23 cellular contexts compared by ENCODE assay signal in the genomic region with DNA sequence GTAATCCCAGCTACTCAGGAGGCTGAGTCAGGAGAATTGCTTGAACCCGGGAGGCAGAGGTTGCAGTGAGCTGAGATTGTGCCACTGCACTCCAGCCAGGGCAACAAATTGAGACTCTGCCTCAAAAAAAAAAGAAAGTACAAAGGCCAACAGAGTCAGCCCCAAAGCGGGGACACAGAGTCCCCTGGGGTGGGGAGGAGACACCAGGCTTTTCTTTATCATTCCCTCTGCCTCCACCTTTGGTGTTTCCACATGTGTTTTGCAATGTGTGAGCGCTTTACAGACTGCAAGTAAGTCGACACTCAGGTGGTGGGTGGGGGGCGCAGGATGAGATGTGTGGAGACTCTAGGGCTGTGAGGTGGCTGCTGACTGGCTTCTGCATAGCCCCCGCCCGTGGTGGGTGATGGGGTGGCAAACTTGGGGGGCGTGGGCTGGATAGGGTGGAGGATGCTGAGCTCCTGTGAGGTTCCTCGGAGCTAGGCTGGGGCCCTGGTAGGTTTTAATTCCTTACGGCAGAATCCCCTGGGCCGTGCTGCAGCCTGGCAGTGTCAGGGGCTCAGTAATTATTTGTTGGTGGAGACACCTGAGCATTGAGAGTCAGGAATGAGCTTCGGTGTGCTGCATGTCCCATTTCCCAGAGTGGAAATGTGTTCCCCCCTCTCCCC.
DNase-seq lines count a peak whose midpoint lies in the region; ATAC-seq and TF ChIP-seq lines count a peak whose summit lies in the region.
"Had no signal": no experiment of that assay in that cellular context is flagged by ENCODE, and none has a peak within 500 bp of the region (broad histone marks: within the 10 kb centered on the region; RNA-seq: fewer than 3 reads in every experiment).

No MANE protein-coding gene starts in this region.

- H3K27me3 ChIP-seq in neuronal stem cell (ENCODE audit: control insufficient read depth in 3 of 3, insufficient read depth in 3 of 3, low read depth in 1 of 3, low read length in 3 of 3) (no peaks in the 10 kb centered on the region), hepatocyte (no peaks in the 10 kb centered on the region)
- H3K27me3 ChIP-seq: MG63, SJSA1 had no signal

- H2AFZ ChIP-seq in neuronal stem cell (ENCODE audit: low read length) (no peak overlapping the region), hepatocyte (no peak overlapping the region)
- H2AFZ ChIP-seq: PC-9 had no signal

- no peak overlapping the region for H3K14ac ChIP-seq in neuronal stem cell (ENCODE audit: low read length)

- no peak overlapping the region for H2BK15ac ChIP-seq in neuronal stem cell (ENCODE audit: low read length)

- no peak for TF ChIP-seq CTCF in hepatocyte (IDR thresholded peaks at IDR 0.05; ENCODE audit: poor library complexity)

- H3K23ac ChIP-seq in neuronal stem cell (ENCODE audit: low read depth, low read length, poor library complexity) = no peak overlapping the region

- no peak overlapping the region for H3K4me3 Mint-ChIP-seq in activated T-cell treated with anti-CD3 and anti-CD28 coated beads, Interleukin-2, amount 50 U/mL, for 24 hours
- H3K4me3 Mint-ChIP-seq in activated T-cell treated with anti-CD3 and anti-CD28 coated beads, Interleukin-2, amount 50 U/mL, for 4 hours = no peak overlapping the region
- H3K4me3 Mint-ChIP-seq: B cell; CD8-positive, alpha-beta memory T cell had no signal

- H3K36me3 Mint-ChIP-seq in activated T-cell treated with anti-CD3 and anti-CD28 coated beads, Interleukin-2, amount 50 U/mL, for 24 hours (ENCODE audit: low read depth) = no peaks in the 10 kb centered on the region
- no peaks in the 10 kb centered on the region for H3K36me3 Mint-ChIP-seq in activated T-cell treated with anti-CD3 and anti-CD28 coated beads, Interleukin-2, amount 50 U/mL, for 4 hours (ENCODE audit: insufficient read depth)
- H3K36me3 Mint-ChIP-seq: CD8-positive, alpha-beta memory T cell had no signal

- H3K4me1 Mint-ChIP-seq in activated T-cell treated with anti-CD3 and anti-CD28 coated beads, Interleukin-2, amount 50 U/mL, for 24 hours (ENCODE audit: low read depth) = no peaks in the 10 kb centered on the region
- no peaks in the 10 kb centered on the region for H3K4me1 Mint-ChIP-seq in activated T-cell treated with anti-CD3 and anti-CD28 coated beads, Interleukin-2, amount 50 U/mL, for 4 hours (ENCODE audit: low read depth)
- H3K4me1 Mint-ChIP-seq: B cell; CD8-positive, alpha-beta memory T cell had no signal

- no peak overlapping the region for H4K8ac ChIP-seq in neuronal stem cell (ENCODE audit: low read depth, low read length)

- H2AK5ac ChIP-seq in neuronal stem cell (ENCODE audit: low read depth, low read length) = no peak overlapping the region

- H3K18ac ChIP-seq in neuronal stem cell (ENCODE audit: low read length) = peak overlapping the region; percentile 52

- no peak for ATAC-seq in activated T-cell treated with anti-CD3 and anti-CD28 coated beads, Interleukin-2, amount 50 U/mL, for 4 hours
- ATAC-seq in left lobe of liver = peak; percentile 56
- no peak for ATAC-seq in GM21515 (IDR thresholded peaks at IDR 0.05; ENCODE audit: unreplicated experiment)
- ATAC-seq: K562 had no signal

- no peak overlapping the region for H2BK120ac ChIP-seq in neuronal stem cell (ENCODE audit: low read depth, low read length)

- peak; percentile 9 for DNase-seq in activated T-cell treated with anti-CD3 and anti-CD28 coated beads, Interleukin-2, amount 50 U/mL, for 24 hours
- DNase-seq in activated T-cell treated with anti-CD3 and anti-CD28 coated beads, Interleukin-2, amount 50 U/mL, for 4 hours = no peak
- DNase-seq in left lobe of liver (ENCODE audit: low spot score) = no peak
- DNase-seq in neuronal stem cell (ENCODE audit: low spot score) = no peak
- DNase-seq in KG1 (lab: John Stamatoyannopoulos, UW) = no peak
- DNase-seq in hepatocyte (ENCODE audit: low spot score) = no peak
- DNase-seq: Calu3, DMS79 treated with DMSO at 0.1 percent for 48 hours, GF-D8, MG63, NCI-H1105 treated with DMSO at 0.1 percent for 48 hours, NCI-H146, NCI-H2029, NCI-H526 treated with DMSO at 0.1 percent for 48 hours, Right ventricle myocardium superior had no signal

- no peak overlapping the region for H3K9ac ChIP-seq in neuronal stem cell (ENCODE audit: low read depth, low read length, poor library complexity)

- H3K4me3 ChIP-seq in neuronal stem cell (ENCODE audit: low read length in 2 of 2) = no peak overlapping the region
- no peak overlapping the region for H3K4me3 ChIP-seq in hepatocyte
- H3K4me3 ChIP-seq: K562, MG63, PC-9, SJSA1 had no signal

- H3K9me2 ChIP-seq in hepatocyte (replicated peaks; ENCODE audit: insufficient read depth) = no peaks in the 10 kb centered on the region

- H2BK5ac ChIP-seq in neuronal stem cell (ENCODE audit: low read length) = no peak overlapping the region

- H3K9me3 ChIP-seq in neuronal stem cell (replicated peaks in 1 of 2; ENCODE audit: control insufficient read depth in 2 of 2, insufficient read depth in 1 of 2, low read depth in 1 of 2, low read length in 2 of 2) = no peaks in the 10 kb centered on the region
- no peaks in the 10 kb centered on the region for H3K9me3 ChIP-seq in hepatocyte (ENCODE audit: low read depth)
- H3K9me3 ChIP-seq: MG63 had no signal

- no peak overlapping the region for H3K4me2 ChIP-seq in neuronal stem cell (ENCODE audit: insufficient read depth, low read length, poor library complexity, severe bottlenecking)
- H3K4me2 ChIP-seq in hepatocyte = no peak overlapping the region
- H3K4me2 ChIP-seq: PC-9 had no signal

- H3K36me3 ChIP-seq in neuronal stem cell (replicated peaks in 1 of 2; ENCODE audit: control insufficient read depth in 2 of 2, insufficient read depth in 2 of 2, low read length in 2 of 2) = no peaks in the 10 kb centered on the region
- H3K36me3 ChIP-seq in hepatocyte (replicated peaks; ENCODE audit: insufficient read depth, low read depth) = no peaks in the 10 kb centered on the region
- H3K36me3 ChIP-seq: MG63, SJSA1 had no signal

- H4K91ac ChIP-seq in neuronal stem cell (ENCODE audit: low read depth, low read length, poor library complexity) = no peak overlapping the region

- H3K27me3 Mint-ChIP-seq in activated T-cell treated with anti-CD3 and anti-CD28 coated beads, Interleukin-2, amount 50 U/mL, for 24 hours = peaks cover 13% of the 10 kb centered on the region
- H3K27me3 Mint-ChIP-seq in activated T-cell treated with anti-CD3 and anti-CD28 coated beads, Interleukin-2, amount 50 U/mL, for 4 hours (ENCODE audit: low read depth) = peaks cover 10% of the 10 kb centered on the region

- H3K9me3 Mint-ChIP-seq in activated T-cell treated with anti-CD3 and anti-CD28 coated beads, Interleukin-2, amount 50 U/mL, for 24 hours = no peaks in the 10 kb centered on the region
- no peaks in the 10 kb centered on the region for H3K9me3 Mint-ChIP-seq in activated T-cell treated with anti-CD3 and anti-CD28 coated beads, Interleukin-2, amount 50 U/mL, for 4 hours
- H3K9me3 Mint-ChIP-seq: CD8-positive, alpha-beta memory T cell had no signal

- H3K79me1 ChIP-seq in neuronal stem cell (ENCODE audit: low read depth, low read length) = peaks cover 6% of the 10 kb centered on the region

- no peak overlapping the region for H3K27ac Mint-ChIP-seq in activated T-cell treated with anti-CD3 and anti-CD28 coated beads, Interleukin-2, amount 50 U/mL, for 24 hours
- H3K27ac Mint-ChIP-seq: B cell had no signal

- H4K20me1 ChIP-seq in hepatocyte (ENCODE audit: insufficient read depth, poor library complexity, severe bottlenecking) = no peaks in the 10 kb centered on the region

- H2BK12ac ChIP-seq in neuronal stem cell (ENCODE audit: low read length) = no peak overlapping the region

- H3K79me2 ChIP-seq in hepatocyte = no peaks in the 10 kb centered on the region

- H3K4me1 ChIP-seq in neuronal stem cell (ENCODE audit: control insufficient read depth in 2 of 2, insufficient read depth in 1 of 2, low read depth in 1 of 2, low read length in 2 of 2) (peaks cover 3 to 8% of the 10 kb centered on the region in 2 donors), hepatocyte (ENCODE audit: insufficient read depth) (no peaks in the 10 kb centered on the region)
- H3K4me1 ChIP-seq: SJSA1 had no signal

- H3K4ac ChIP-seq in neuronal stem cell (ENCODE audit: low read length) = no peak overlapping the region

- no CpG with 5 or more reads among the region's 12 CpGs for WGBS in neuronal stem cell (ENCODE audit: extremely low coverage in 2 of 2, insufficient read length in 2 of 2, insufficient replicate concordance in 1 of 2), 2 donors
- WGBS in hepatocyte (ENCODE audit: low lambda C conversion rate, missing lambda C conversion rate) = 89% methylated on average over 12 of the region's 12 CpGs

- H3K27ac ChIP-seq in neuronal stem cell (replicated peaks; ENCODE audit: low read length) (no peak overlapping the region), hepatocyte (no peak overlapping the region)
- H3K27ac ChIP-seq: 22Rv1, C4-2B, PC-9, SJSA1 had no signal
